23 cellular contexts compared by ENCODE assay signal in the genomic region with DNA sequence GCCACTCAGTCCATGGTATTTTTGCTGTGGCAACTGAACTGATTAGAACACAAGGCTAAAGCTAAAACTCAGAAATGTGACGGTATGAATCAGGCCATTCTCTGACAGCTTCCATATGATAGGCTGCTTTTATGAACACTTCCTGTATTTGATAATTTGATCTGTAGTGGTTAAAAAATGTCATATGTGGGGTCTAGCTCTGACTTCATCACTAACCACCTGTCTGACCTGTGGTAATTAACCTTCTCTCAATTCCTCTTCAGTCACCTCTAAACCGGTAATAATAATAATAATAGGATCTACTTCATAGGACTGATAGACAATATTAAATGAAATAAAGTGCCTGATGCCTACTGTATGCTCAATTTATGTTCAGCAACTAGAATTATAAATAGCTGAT.
DNase-seq lines count a peak whose midpoint lies in the region; ATAC-seq, FAIRE-seq and TF ChIP-seq lines count a peak whose summit lies in the region.
"Had no signal": no experiment of that assay in that cellular context is flagged by ENCODE, and none has a peak within 500 bp of the region (broad histone marks: within the 10 kb centered on the region; RNA-seq: fewer than 3 reads in every experiment).

No MANE protein-coding gene starts in this region.

- no peaks in the 10 kb centered on the region for H4K20me1 ChIP-seq in GM23338 (replicated peaks; ENCODE audit: insufficient read depth)
- H4K20me1 ChIP-seq in GM12878 (ENCODE audit: control insufficient read depth, insufficient read depth) = no peaks in the 10 kb centered on the region

- H3K27me3 Mint-ChIP-seq in GM23338 (ENCODE audit: insufficient read depth, low read depth, poor library complexity) = no peaks in the 10 kb centered on the region

- peaks cover 3% of the 10 kb centered on the region; the same call in 1 of the 3 replicates for H3K36me3 Mint-ChIP-seq in GM23338 (ENCODE audit: low read depth)
- H3K36me3 Mint-ChIP-seq: activated naive CD4-positive, alpha-beta T cell treated with anti-CD3 and anti-CD28 coated beads, Interleukin-2, amount 50 U/mL, for 72 hours; mesothelial cell of epicardium had no signal

- FAIRE-seq in GM12878 (lab: Jason Lieb, UNC) = peak; percentile 97
- FAIRE-seq: bronchial epithelial cell had no signal

- no peak for TF ChIP-seq POLR2A in GM12878 (IDR thresholded peaks at IDR 0.05; ENCODE audit: low read depth, low read length)

- ATAC-seq in GM18867 (IDR thresholded peaks at IDR 0.05; ENCODE audit: unreplicated experiment) (peak; percentile 71), GM23338 (no peak), HG03135 (IDR thresholded peaks at IDR 0.05; ENCODE audit: unreplicated experiment) (peak; percentile 57), GM12878 (peak; percentile 93)
- ATAC-seq: activated naive CD4-positive, alpha-beta T cell treated with anti-CD3 and anti-CD28 coated beads, Interleukin-2, amount 50 U/mL, for 72 hours; sciatic nerve had no signal

- CTCF ChIA-PET in GM12878 (lab: Yijun Ruan, JAX) = interaction anchor here (0.6 to 3.9 kb wide), 12 partner anchors 8 to 420 kb away, joined by 3 to 23 read pairs (median 4); no protein-coding TSS in a partner anchor

- TF ChIP-seq RAD21 in GM12878 (IDR thresholded peaks at IDR 0.05; ENCODE audit: insufficient read depth, low read depth, low read length) = no peak

- TF ChIP-seq CTCF in GM23338 (conservative IDR thresholded peaks at IDR 0.05; ENCODE audit: low read depth in 2 of 2) (no peak), GM12878 (IDR thresholded peaks at IDR 0.05 in 2 of 3, conservative IDR thresholded peaks at IDR 0.05 in 1 of 3; ENCODE audit: control insufficient read depth in 2 of 3, extremely low read depth in 1 of 3, insufficient read depth in 1 of 3, low read depth in 3 of 3, low read length in 3 of 3) (no peak)

- no peak overlapping the region for H3K27ac ChIP-seq in GM23338 (ENCODE audit: low read depth)
- H3K27ac ChIP-seq in GM12878 (ENCODE audit: control insufficient read depth, insufficient read depth) = no peak overlapping the region
- H3K27ac ChIP-seq: dorsolateral prefrontal cortex, esophagus muscularis mucosa, SK-N-MC had no signal

- DNase-seq in GM23338 (ENCODE audit: low spot score) = no peak
- no peak for DNase-seq in GM12878 (ENCODE audit: low read depth, low spot score)
- no peak for DNase-seq in SK-N-DZ (ENCODE audit: low spot score)
- no peak for DNase-seq in stimulated activated CD4-positive, alpha-beta T cell treated with anti-CD3 and anti-CD28 coated beads, Interleukin-15, amount 100 ng/mL, for 24 hours
- no peak for DNase-seq in NCI-H1105 (lab: John Stamatoyannopoulos, UW)
- DNase-seq in COLO668 (lab: John Stamatoyannopoulos, UW; ENCODE audit: unreplicated experiment) = no peak
- DNase-seq: activated CD4-positive, alpha-beta T cell treated with anti-CD3 and anti-CD28 coated beads, Interleukin-2, amount 10 ng/mL, durations not matched to agents 7 days and 5 days; activated T-cell treated with anti-CD3 and anti-CD28 coated beads, Interleukin-2, amount 50 U/mL, for 1 hour; dorsolateral prefrontal cortex; head of caudate nucleus; islet precursor cell; NCI-H2029 treated with DMSO at 0.1 percent for 48 hours; NCI-H510A treated with DMSO at 0.1 percent for 48 hours; OCI-M1; stimulated activated CD4-positive, alpha-beta T cell treated with anti-CD3 and anti-CD28 coated beads, Interleukin-2, amount 100 ng/mL, for 24 hours had no signal

- no peaks in the 10 kb centered on the region for H3K4me1 ChIP-seq in GM23338 (ENCODE audit: insufficient read depth)
- H3K4me1 ChIP-seq in GM12878 (ENCODE audit: control insufficient read depth, insufficient read depth, low read length) = peaks cover 5% of the 10 kb centered on the region; the same call in 1 of the 2 replicates

- 29% methylated on average over 2 of the region's 2 CpGs for WGBS in GM12878 (ENCODE audit: insufficient coverage, insufficient replicate concordance, low lambda C conversion rate, missing lambda C conversion rate)

- H3K4me2 ChIP-seq in GM23338 (no peak overlapping the region), GM12878 (ENCODE audit: control insufficient read depth, insufficient read depth) (no peak overlapping the region)

- peak overlapping the region; percentile 66; the same call in 1 of the 2 replicates for H2AFZ ChIP-seq in GM23338
- peak overlapping the region; percentile 62 for H2AFZ ChIP-seq in GM12878 (ENCODE audit: control insufficient read depth, low read depth, low read length)

- H3K9me2 ChIP-seq in GM23338 (ENCODE audit: insufficient read depth) = no peaks in the 10 kb centered on the region

- no peaks in the 10 kb centered on the region for H3F3A ChIP-seq in GM23338 (replicated peaks; ENCODE audit: low read depth)

- no peaks in the 10 kb centered on the region; the same call in 2 of the 3 replicates for H3K9me3 Mint-ChIP-seq in GM23338
- H3K9me3 Mint-ChIP-seq: activated CD4-positive, alpha-beta T cell treated with anti-CD3 and anti-CD28 coated beads, Interleukin-2, amount 10 ng/mL, durations not matched to agents 7 days and 5 days; activated naive CD4-positive, alpha-beta T cell treated with anti-CD3 and anti-CD28 coated beads, Interleukin-2, amount 50 U/mL, for 72 hours had no signal

- BruUV-seq in GM12878 (replicated peaks; lab: Mats Ljungman, UMichigan) = no TSS peak

- RAD21 ChIA-PET in GM12878 (lab: Charles Lee; ENCODE audit: unreplicated experiment) = interaction anchor here (0.8 to 2.5 kb wide), 8 partner anchors 9 to 549 kb away, joined by 3 to 14 read pairs (median 4); no protein-coding TSS in a partner anchor

- H3K4me1 Mint-ChIP-seq in GM23338 = peaks cover 12% of the 10 kb centered on the region; the same call in 2 of the 3 replicates

- H3K27me3 ChIP-seq in GM23338 (ENCODE audit: insufficient read depth) (no peaks in the 10 kb centered on the region), GM12878 (replicated peaks in 1 of 2; ENCODE audit: control insufficient read depth in 2 of 2, insufficient read depth in 2 of 2, low read length in 1 of 2) (no peaks in the 10 kb centered on the region)
- H3K27me3 ChIP-seq: dorsolateral prefrontal cortex, esophagus muscularis mucosa had no signal

- H3K9me3 ChIP-seq in GM12878 (replicated peaks; ENCODE audit: control insufficient read depth, insufficient read depth, low read length) = peaks cover 3% of the 10 kb centered on the region; the same call in 2 of the 3 replicates

- H3K79me2 ChIP-seq in GM23338 (replicated peaks; ENCODE audit: insufficient read depth) (no peaks in the 10 kb centered on the region), GM12878 (ENCODE audit: control insufficient read depth, insufficient read depth, low read length) (no peaks in the 10 kb centered on the region)

- intact Hi-C loops in GM12878 (cut with micrococcal nuclease; ENCODE audit: unreplicated experiment) = no loop called here

- H3K4me3 ChIP-seq in GM23338 (no peak overlapping the region), GM12878 (no peak overlapping the region)
- H3K4me3 ChIP-seq: dorsolateral prefrontal cortex, esophagus muscularis mucosa, SK-N-MC had no signal

- H3K36me3 ChIP-seq in GM23338 (ENCODE audit: insufficient read depth) (no peaks in the 10 kb centered on the region), GM12878 (ENCODE audit: control insufficient read depth in 2 of 2, insufficient read depth in 2 of 2, low read length in 1 of 2) (no peaks in the 10 kb centered on the region)
- H3K36me3 ChIP-seq: esophagus muscularis mucosa had no signal

- H3K4me3 Mint-ChIP-seq in GM23338 = no peak overlapping the region
- H3K4me3 Mint-ChIP-seq: activated CD4-positive, alpha-beta T cell treated with anti-CD3 and anti-CD28 coated beads, Interleukin-2, amount 10 ng/mL, durations not matched to agents 7 days and 5 days; mesothelial cell of epicardium had no signal

- SMC1A ChIA-PET in GM12878 (lab: Charles Lee; ENCODE audit: uncharacterized antibody, unreplicated experiment) = interaction anchor here (1.0 to 4.0 kb wide), 12 partner anchors 8 to 435 kb away, joined by 3 to 29 read pairs (median 7); no protein-coding TSS in a partner anchor

- TF ChIP-seq EP300 in GM12878 (IDR thresholded peaks at IDR 0.05; ENCODE audit: borderline replicate concordance in 1 of 2, control insufficient read depth in 1 of 2, low read depth in 2 of 2, low read length in 2 of 2) = peak; percentile 69 to 83

- POLR2A ChIA-PET in GM12878 (lab: Charles Lee) = interaction anchor here (0.6 to 1.5 kb wide), 4 partner anchors 14 to 27 kb away, joined by 3 to 6 read pairs (median 4); no protein-coding TSS in a partner anchor

- H3K27ac Mint-ChIP-seq in GM23338 = no peak overlapping the region
- H3K27ac Mint-ChIP-seq: activated CD4-positive, alpha-beta T cell treated with anti-CD3 and anti-CD28 coated beads, Interleukin-2, amount 10 ng/mL, durations not matched to agents 7 days and 5 days; activated naive CD4-positive, alpha-beta T cell treated with anti-CD3 and anti-CD28 coated beads, Interleukin-2, amount 50 U/mL, for 72 hours; mesothelial cell of epicardium had no signal

- no peak overlapping the region for H3K9ac ChIP-seq in GM12878 (ENCODE audit: control insufficient read depth, insufficient read depth, low read length)

- in situ Hi-C loops in GM12878 (cut with MboI) = no loop called here

TF ChIP-seq in GM23338, 12 proteins besides CTCF, POLR2A, EP300 and RAD21 (continues in another document):
- TF ChIP-seq ZNF331 (CRISPR knock-in tag; IDR thresholded peaks at IDR 0.05; ENCODE audit: low read depth) = no peak
- TF ChIP-seq, protein P1, sequence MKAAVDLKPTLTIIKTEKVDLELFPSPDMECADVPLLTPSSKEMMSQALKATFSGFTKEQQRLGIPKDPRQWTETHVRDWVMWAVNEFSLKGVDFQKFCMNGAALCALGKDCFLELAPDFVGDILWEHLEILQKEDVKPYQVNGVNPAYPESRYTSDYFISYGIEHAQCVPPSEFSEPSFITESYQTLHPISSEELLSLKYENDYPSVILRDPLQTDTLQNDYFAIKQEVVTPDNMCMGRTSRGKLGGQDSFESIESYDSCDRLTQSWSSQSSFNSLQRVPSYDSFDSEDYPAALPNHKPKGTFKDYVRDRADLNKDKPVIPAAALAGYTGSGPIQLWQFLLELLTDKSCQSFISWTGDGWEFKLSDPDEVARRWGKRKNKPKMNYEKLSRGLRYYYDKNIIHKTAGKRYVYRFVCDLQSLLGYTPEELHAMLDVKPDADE (IDR thresholded peaks at IDR 0.05) = no peak
- no peak for TF ChIP-seq POLR2AphosphoS5 (IDR thresholded peaks at IDR 0.05; ENCODE audit: low read depth)

TF ChIP-seq in GM12878, 131 proteins besides CTCF, POLR2A, EP300 and RAD21 (continues in another document):
- peak in 1 of 2 experiments; percentile 10; a peak in 1 of 4 replicates for TF ChIP-seq IKZF2 (IDR thresholded peaks at IDR 0.05)
- TF ChIP-seq, protein P2, sequence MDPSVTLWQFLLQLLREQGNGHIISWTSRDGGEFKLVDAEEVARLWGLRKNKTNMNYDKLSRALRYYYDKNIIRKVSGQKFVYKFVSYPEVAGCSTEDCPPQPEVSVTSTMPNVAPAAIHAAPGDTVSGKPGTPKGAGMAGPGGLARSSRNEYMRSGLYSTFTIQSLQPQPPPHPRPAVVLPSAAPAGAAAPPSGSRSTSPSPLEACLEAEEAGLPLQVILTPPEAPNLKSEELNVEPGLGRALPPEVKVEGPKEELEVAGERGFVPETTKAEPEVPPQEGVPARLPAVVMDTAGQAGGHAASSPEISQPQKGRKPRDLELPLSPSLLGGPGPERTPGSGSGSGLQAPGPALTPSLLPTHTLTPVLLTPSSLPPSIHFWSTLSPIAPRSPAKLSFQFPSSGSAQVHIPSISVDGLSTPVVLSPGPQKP (IDR thresholded peaks at IDR 0.05; ENCODE audit: low read depth, low read length) = no peak
